In genomic region chr2:42342061-42342794, GRCh38 we compare ENCODE assay signal across 1 cellular context.
TF ChIP-seq lines count a peak whose summit lies in the region.

No MANE protein-coding gene starts in this region.

TF ChIP-seq in IMR-90, 13 proteins besides CTCF, POLR2A, EP300 and RAD21 (continued from another document):
- TF ChIP-seq, protein P1, sequence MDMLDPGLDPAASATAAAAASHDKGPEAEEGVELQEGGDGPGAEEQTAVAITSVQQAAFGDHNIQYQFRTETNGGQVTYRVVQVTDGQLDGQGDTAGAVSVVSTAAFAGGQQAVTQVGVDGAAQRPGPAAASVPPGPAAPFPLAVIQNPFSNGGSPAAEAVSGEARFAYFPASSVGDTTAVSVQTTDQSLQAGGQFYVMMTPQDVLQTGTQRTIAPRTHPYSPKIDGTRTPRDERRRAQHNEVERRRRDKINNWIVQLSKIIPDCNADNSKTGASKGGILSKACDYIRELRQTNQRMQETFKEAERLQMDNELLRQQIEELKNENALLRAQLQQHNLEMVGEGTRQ (IDR thresholded peaks at IDR 0.05; ENCODE audit: low read depth, low read length) = peak; percentile 93
- TF ChIP-seq NFE2L2 (IDR thresholded peaks at IDR 0.05; ENCODE audit: low read depth, low read length) = no peak
TF ChIP-seq in IMR-90: peak in this region for 3.
